In the genomic region with DNA sequence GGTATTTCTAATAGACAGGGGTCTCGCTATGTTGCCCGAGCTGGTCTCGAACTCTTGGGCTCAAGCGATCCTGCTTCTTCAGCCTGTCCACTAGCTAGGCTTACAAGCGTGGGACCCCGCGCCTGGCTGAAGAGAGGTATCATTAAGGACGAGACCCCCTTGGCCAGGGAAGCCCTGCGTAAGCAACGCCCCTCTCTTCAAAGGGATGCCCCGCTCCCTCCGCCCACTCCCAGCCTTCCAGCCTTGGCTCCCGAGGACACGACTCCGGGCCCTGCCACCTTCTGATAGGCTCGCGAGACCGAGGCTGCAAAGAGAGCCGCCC, we compare ENCODE assay signal across 8 cellular contexts. TPM values are rescaled to one million over a fixed set of nuclear protein-coding genes. Genes with fewer than 3 reads are reported as not detected.
DNase-seq lines count a peak whose midpoint lies in the region; ATAC-seq, FAIRE-seq and TF ChIP-seq lines count a peak whose summit lies in the region.

No MANE protein-coding gene starts in this region.

- TF ChIP-seq POLR2A in body of pancreas (IDR thresholded peaks at IDR 0.05) (no peak), HepG2 (IDR thresholded peaks at IDR 0.05; ENCODE audit: insufficient read depth in 1 of 2, low read depth in 2 of 2, low read length in 2 of 2) (peak in 1 of 2 experiments; percentile 47; a peak in 1 of 4 replicates)

- WGBS in body of pancreas, 2 donors = 8 to 13% methylated on average over 5 to 19 of the region's 19 CpGs
- 26% methylated on average over 6 of the region's 19 CpGs for WGBS in HepG2 (ENCODE audit: low lambda C conversion rate)

- H3K9ac ChIP-seq in HepG2 (ENCODE audit: insufficient read depth, low read depth, low read length) = peak overlapping the region; percentile 80

- H4K20me1 ChIP-seq in HepG2 (ENCODE audit: insufficient read depth, low read length) = peaks cover 7% of the 10 kb centered on the region; the same call in 1 of the 2 replicates

- ATAC-seq in body of pancreas (no peak), HepG2 (peak; percentile 88), upper lobe of right lung (peak; percentile 93), GM21381 (IDR thresholded peaks at IDR 0.05; ENCODE audit: unreplicated experiment) (no peak)

- no peaks in the 10 kb centered on the region for H3K27me3 ChIP-seq in body of pancreas
- no peaks in the 10 kb centered on the region; a peak in 1 of 5 replicates for H3K27me3 ChIP-seq in HepG2 (ENCODE audit: control insufficient read depth in 1 of 2, insufficient read depth in 2 of 2, low read length in 2 of 2)
- H3K27me3 ChIP-seq in upper lobe of right lung = no peaks in the 10 kb centered on the region

- TF ChIP-seq CTCF in body of pancreas (IDR thresholded peaks at IDR 0.05) (no peak), HepG2 (CRISPR knock-in tag; IDR thresholded peaks at IDR 0.05) (0 out of 2 replicates have a peak, but pooled peaks have one; percentile 13), upper lobe of right lung (IDR thresholded peaks at IDR 0.05) (no peak)

- CTCF ChIA-PET in HepG2 (lab: Yijun Ruan, JAX; ENCODE audit: low intra/inter-chr PET ratio, low total read pairs) = no interaction called here

- no TSS peak for BruUV-seq in HepG2 (replicated peaks; lab: Mats Ljungman, UMichigan)

- no peak for TF ChIP-seq RAD21 in HepG2 (CRISPR knock-in tag; IDR thresholded peaks at IDR 0.05)

- FAIRE-seq in HepG2 (lab: Jason Lieb, UNC) = no peak

- in situ Hi-C loops in HepG2 (cut with HindIII; ENCODE audit: extremely low pct_ligation_motif_present, low pct_unique_long_range_greater_than_20kb) = no loop called here

- H3K4me1 ChIP-seq in body of pancreas (peaks cover 35% of the 10 kb centered on the region), HepG2 (ENCODE audit: insufficient read depth, low read length) (peaks cover 25% of the 10 kb centered on the region), upper lobe of right lung (peaks cover 31% of the 10 kb centered on the region)

- TF ChIP-seq EP300 in HepG2 (IDR thresholded peaks at IDR 0.05; ENCODE audit: low read depth in 2 of 2, low read length in 2 of 2) = no peak
- no peak for TF ChIP-seq EP300 in HepG2 (CRISPR knock-in tag; IDR thresholded peaks at IDR 0.05; ENCODE audit: borderline replicate concordance)

- no peak overlapping the region for H2AFZ ChIP-seq in HepG2 (ENCODE audit: low read length)

- peak overlapping the region; percentile 85 to 98 (median 92) for H3K27ac ChIP-seq in body of pancreas
- H3K27ac ChIP-seq in HepG2 (ENCODE audit: extremely low read length, insufficient read depth, low read length) = peak overlapping the region; percentile 76
- peak overlapping the region; percentile 83 for H3K27ac ChIP-seq in upper lobe of right lung

- H3K4me2 ChIP-seq in HepG2 (ENCODE audit: low read depth, low read length) = peak overlapping the region; percentile 73

- intact Hi-C loops in body of pancreas (cut with DNase I) = no loop called here
- intact Hi-C loops in HepG2 (cut with micrococcal nuclease; ENCODE audit: unreplicated experiment) = loop anchor here (5.0 kb wide), 1 partner anchor 53 kb away; the partner anchor contains the start of gene ZNF655
- intact Hi-C loops in upper lobe of right lung (cut with DNase I) = no loop called here

- peaks cover 41% of the 10 kb centered on the region for H3K79me2 ChIP-seq in HepG2 (ENCODE audit: insufficient read depth, low read length)

- H3K4me3 ChIP-seq in body of pancreas (peak overlapping the region; percentile 95 to 97), HepG2 (replicated peaks in 1 of 3; ENCODE audit: insufficient read depth in 1 of 3, low read depth in 2 of 3, low read length in 3 of 3) (peak overlapping the region; percentile 87 to 94 (median 88); a peak in 5 of 6 replicates), upper lobe of right lung (peak overlapping the region; percentile 90)

- H3K9me3 ChIP-seq in body of pancreas (no peaks in the 10 kb centered on the region), HepG2 (ENCODE audit: low read length) (no peaks in the 10 kb centered on the region), upper lobe of right lung (no peaks in the 10 kb centered on the region)

- POLR2A ChIA-PET in HepG2 (lab: Yijun Ruan, JAX) = interaction anchor here (0.7 to 2.0 kb wide), 18 partner anchors 12 to 296 kb away, joined by 3 to 42 read pairs (median 6); partner anchors contain the start of genes ATP5MF, BUD31, FAM200A and KPNA7

- no peaks in the 10 kb centered on the region for H3K36me3 ChIP-seq in body of pancreas (replicated peaks in 1 of 2; ENCODE audit: insufficient read depth in 1 of 2, low read depth in 2 of 2)
- H3K36me3 ChIP-seq in HepG2 (replicated peaks in 1 of 2; ENCODE audit: control insufficient read depth in 1 of 2, insufficient read depth in 2 of 2, low read length in 2 of 2) = 0 out of 5 replicates have a peak, but pooled peaks cover 0 to 1% of the 10 kb centered on the region in 2 experiments
- H3K36me3 ChIP-seq in upper lobe of right lung = no peaks in the 10 kb centered on the region

- peak; percentile 98 for DNase-seq in NCI-H146 (lab: John Stamatoyannopoulos, UW)
- no peak for DNase-seq in NCI-H146 treated with DMSO at 0.1 percent for 48 hours (lab: John Stamatoyannopoulos, UW; ENCODE audit: unreplicated experiment)
- DNase-seq in HuH-7 (ENCODE audit: low spot score) = peak; percentile 96
- DNase-seq in body of pancreas = no peak
- peak; percentile 95 for DNase-seq in HepG2 (ENCODE audit: low spot score)
- DNase-seq in upper lobe of right lung = no peak
- no peak for DNase-seq in stimulated activated CD4-positive, alpha-beta T cell treated with anti-CD3 and anti-CD28 coated beads, Interleukin-4, amount 100 ng/mL, for 4 hours

RNA-seq across cellular contexts. Expression of gene ZKSCAN5, which starts 0.2 kb away (rescaled TPM):
- total RNA-seq in body of pancreas = 1 to 10 TPM; 3.3 to 4.7 TPM
- total RNA-seq in HepG2 (2016; rRNA removed; fragmentation: Illumina TruSeq; extraction: Trizol) = 11.7 and 14.4 TPM in 2 replicates
- 2.1 and 2.3 TPM in 2 replicates for total RNA-seq in HepG2 (2016; cell fraction: cytosol; rRNA removed; fragmentation: Illumina TruSeq; extraction: Trizol; ENCODE audit: low read depth)
- 11.7 and 14.5 TPM in 2 replicates for total RNA-seq in HepG2 (2016; cell fraction: insoluble cytoplasmic fraction; rRNA removed; fragmentation: Illumina TruSeq; extraction: Trizol)
- total RNA-seq in HepG2 (2016; cell fraction: membrane; rRNA removed; fragmentation: Illumina TruSeq; extraction: Trizol) = 7.0 and 7.8 TPM in 2 replicates
- 7.9 and 10.0 TPM in 2 replicates for total RNA-seq in HepG2 (2016; cell fraction: nucleus; rRNA removed; fragmentation: Illumina TruSeq; extraction: Trizol)
- 5.2 and 5.5 TPM in 2 replicates for polyA plus RNA-seq in HepG2 (2011; rRNA removed)
- polyA plus RNA-seq in HepG2 (2011; cell fraction: cytosol; rRNA removed) = 3.4 and 4.6 TPM in 2 replicates
- 4.1 and 5.2 TPM in 2 replicates for polyA plus RNA-seq in HepG2 (2011; cell fraction: nucleus; rRNA removed)
- polyA plus RNA-seq in HepG2 (2012) = 5.5 and 5.7 TPM in 2 replicates
- polyA plus RNA-seq in HepG2 (2016; cell fraction: cytosol; fragmentation: Illumina TruSeq; extraction: Trizol; ENCODE audit: low read depth) = 1.1 TPM in 2 replicates
- 11.4 and 12.4 TPM in 2 replicates for polyA plus RNA-seq in HepG2 (2016; cell fraction: insoluble cytoplasmic fraction; fragmentation: Illumina TruSeq; extraction: Trizol; ENCODE audit: low read depth)
- 3.6 and 3.8 TPM in 2 replicates for polyA plus RNA-seq in HepG2 (2016; cell fraction: membrane; fragmentation: Illumina TruSeq; extraction: Trizol; ENCODE audit: low read depth)
- 12.5 and 12.6 TPM in 2 replicates for polyA plus RNA-seq in HepG2 (2016; cell fraction: nucleus; fragmentation: Illumina TruSeq; extraction: Trizol; ENCODE audit: insufficient read depth, low read depth)
- 10.3 and 16.0 TPM in 2 replicates for polyA minus RNA-seq in HepG2 (2011; rRNA and poly(A)+ RNA removed; ENCODE audit: low replicate concordance)
- 6.9 and 7.2 TPM in 2 replicates for polyA minus RNA-seq in HepG2 (2011; cell fraction: cytosol; rRNA and poly(A)+ RNA removed)
- 13.4 and 16.0 TPM in 2 replicates for polyA minus RNA-seq in HepG2 (2011; cell fraction: nucleus; rRNA and poly(A)+ RNA removed)
- 7.4 TPM for total RNA-seq in upper lobe of right lung

RNA-seq across cellular contexts. Expression of gene ZNF394, which starts 4.2 kb away (rescaled TPM):
- total RNA-seq in body of pancreas (10 to 100 TPM; 18.7 to 21.4 TPM), HepG2 (2016; rRNA removed; fragmentation: Illumina TruSeq; extraction: Trizol) (18.7 and 19.6 TPM in 2 replicates), upper lobe of right lung (34.5 TPM)
- total RNA-seq in HepG2 (2016; cell fraction: cytosol; rRNA removed; fragmentation: Illumina TruSeq; extraction: Trizol; ENCODE audit: low read depth) = 14.4 and 15.6 TPM in 2 replicates
- total RNA-seq in HepG2 (2016; cell fraction: insoluble cytoplasmic fraction; rRNA removed; fragmentation: Illumina TruSeq; extraction: Trizol) = 17.1 and 18.1 TPM in 2 replicates
- total RNA-seq in HepG2 (2016; cell fraction: membrane; rRNA removed; fragmentation: Illumina TruSeq; extraction: Trizol) = 18.0 and 18.1 TPM in 2 replicates
- total RNA-seq in HepG2 (2016; cell fraction: nucleus; rRNA removed; fragmentation: Illumina TruSeq; extraction: Trizol) = 12.9 and 15.2 TPM in 2 replicates
- 7.8 and 8.6 TPM in 2 replicates for polyA plus RNA-seq in HepG2 (2011; rRNA removed)
- polyA plus RNA-seq in HepG2 (2011; cell fraction: cytosol; rRNA removed) = 6.9 and 7.2 TPM in 2 replicates
- 9.1 and 13.1 TPM in 2 replicates for polyA plus RNA-seq in HepG2 (2011; cell fraction: nucleus; rRNA removed)
- 7.0 and 7.3 TPM in 2 replicates for polyA plus RNA-seq in HepG2 (2012)
- 2.2 and 2.9 TPM in 2 replicates for polyA plus RNA-seq in HepG2 (2016; cell fraction: cytosol; fragmentation: Illumina TruSeq; extraction: Trizol; ENCODE audit: low read depth)
- polyA plus RNA-seq in HepG2 (2016; cell fraction: insoluble cytoplasmic fraction; fragmentation: Illumina TruSeq; extraction: Trizol; ENCODE audit: low read depth) = 12.0 and 13.7 TPM in 2 replicates
- 4.1 and 4.3 TPM in 2 replicates for polyA plus RNA-seq in HepG2 (2016; cell fraction: membrane; fragmentation: Illumina TruSeq; extraction: Trizol; ENCODE audit: low read depth)
- 20.5 and 23.9 TPM in 2 replicates for polyA plus RNA-seq in HepG2 (2016; cell fraction: nucleus; fragmentation: Illumina TruSeq; extraction: Trizol; ENCODE audit: insufficient read depth, low read depth)
- polyA minus RNA-seq in HepG2 (2011; rRNA and poly(A)+ RNA removed; ENCODE audit: low replicate concordance) = 9.5 and 16.3 TPM in 2 replicates
- 7.2 and 9.4 TPM in 2 replicates for polyA minus RNA-seq in HepG2 (2011; cell fraction: cytosol; rRNA and poly(A)+ RNA removed)
- polyA minus RNA-seq in HepG2 (2011; cell fraction: nucleus; rRNA and poly(A)+ RNA removed) = 20.2 and 23.1 TPM in 2 replicates

RNA-seq across cellular contexts. Expression of gene ZNF789, which starts 31.6 kb away (rescaled TPM):
- 10 to 100 TPM in 1 of 2 donors, 1 to 10 TPM in 1; 5.4 to 22.7 TPM for total RNA-seq in body of pancreas
- total RNA-seq in HepG2 (2016; rRNA removed; fragmentation: Illumina TruSeq; extraction: Trizol) = 15.3 and 19.8 TPM in 2 replicates
- total RNA-seq in HepG2 (2016; cell fraction: cytosol; rRNA removed; fragmentation: Illumina TruSeq; extraction: Trizol; ENCODE audit: low read depth) = 3.7 and 4.4 TPM in 2 replicates
- total RNA-seq in HepG2 (2016; cell fraction: insoluble cytoplasmic fraction; rRNA removed; fragmentation: Illumina TruSeq; extraction: Trizol) = 15.1 and 21.5 TPM in 2 replicates
- total RNA-seq in HepG2 (2016; cell fraction: membrane; rRNA removed; fragmentation: Illumina TruSeq; extraction: Trizol) = 7.7 and 8.6 TPM in 2 replicates
- 26.7 and 33.3 TPM in 2 replicates for total RNA-seq in HepG2 (2016; cell fraction: nucleus; rRNA removed; fragmentation: Illumina TruSeq; extraction: Trizol)
- 23.6 and 25.1 TPM in 2 replicates for polyA plus RNA-seq in HepG2 (2011; rRNA removed)
- polyA plus RNA-seq in HepG2 (2011; cell fraction: cytosol; rRNA removed) = 5.3 and 6.0 TPM in 2 replicates
- polyA plus RNA-seq in HepG2 (2011; cell fraction: nucleus; rRNA removed) = 37.8 and 43.5 TPM in 2 replicates
- 14.1 and 19.0 TPM in 2 replicates for polyA plus RNA-seq in HepG2 (2012)
- 1.8 and 2.2 TPM in 2 replicates for polyA plus RNA-seq in HepG2 (2016; cell fraction: cytosol; fragmentation: Illumina TruSeq; extraction: Trizol; ENCODE audit: low read depth)
- 13.3 and 13.4 TPM in 2 replicates for polyA plus RNA-seq in HepG2 (2016; cell fraction: insoluble cytoplasmic fraction; fragmentation: Illumina TruSeq; extraction: Trizol; ENCODE audit: low read depth)
- polyA plus RNA-seq in HepG2 (2016; cell fraction: membrane; fragmentation: Illumina TruSeq; extraction: Trizol; ENCODE audit: low read depth) = 4.7 and 4.8 TPM in 2 replicates
- 98.8 and 103 TPM in 2 replicates for polyA plus RNA-seq in HepG2 (2016; cell fraction: nucleus; fragmentation: Illumina TruSeq; extraction: Trizol; ENCODE audit: insufficient read depth, low read depth)
- polyA minus RNA-seq in HepG2 (2011; rRNA and poly(A)+ RNA removed; ENCODE audit: low replicate concordance) = 12.0 and 13.0 TPM in 2 replicates
- polyA minus RNA-seq in HepG2 (2011; cell fraction: cytosol; rRNA and poly(A)+ RNA removed) = 3.8 and 4.5 TPM in 2 replicates
- 35.5 and 38.5 TPM in 2 replicates for polyA minus RNA-seq in HepG2 (2011; cell fraction: nucleus; rRNA and poly(A)+ RNA removed)
- total RNA-seq in upper lobe of right lung = 9.6 TPM

RNA-seq across cellular contexts. Expression of gene ATP5MF, which starts 38.3 kb away (rescaled TPM):
- total RNA-seq in body of pancreas = 100 to 1,000 TPM in 1 of 2 donors, 10 to 100 TPM in 1; 98.6 to 259 TPM
- total RNA-seq in HepG2 (2016; rRNA removed; fragmentation: Illumina TruSeq; extraction: Trizol) = 763 and 795 TPM in 2 replicates
- 192 and 225 TPM in 2 replicates for total RNA-seq in HepG2 (2016; cell fraction: cytosol; rRNA removed; fragmentation: Illumina TruSeq; extraction: Trizol; ENCODE audit: low read depth)
- 739 and 853 TPM in 2 replicates for total RNA-seq in HepG2 (2016; cell fraction: insoluble cytoplasmic fraction; rRNA removed; fragmentation: Illumina TruSeq; extraction: Trizol)
- 219 and 221 TPM in 2 replicates for total RNA-seq in HepG2 (2016; cell fraction: membrane; rRNA removed; fragmentation: Illumina TruSeq; extraction: Trizol)
- 218 and 231 TPM in 2 replicates for total RNA-seq in HepG2 (2016; cell fraction: nucleus; rRNA removed; fragmentation: Illumina TruSeq; extraction: Trizol)
- 499 and 597 TPM in 2 replicates for polyA plus RNA-seq in HepG2 (2011; rRNA removed)
- 2,085 and 3,530 TPM in 2 replicates for polyA plus RNA-seq in HepG2 (2011; cell fraction: cytosol; rRNA removed)
- 244 and 284 TPM in 2 replicates for polyA plus RNA-seq in HepG2 (2011; cell fraction: nucleus; rRNA removed)
- 637 and 680 TPM in 2 replicates for polyA plus RNA-seq in HepG2 (2012)
- polyA plus RNA-seq in HepG2 (2016; cell fraction: cytosol; fragmentation: Illumina TruSeq; extraction: Trizol; ENCODE audit: low read depth) = 248 and 262 TPM in 2 replicates
- 929 and 1,047 TPM in 2 replicates for polyA plus RNA-seq in HepG2 (2016; cell fraction: insoluble cytoplasmic fraction; fragmentation: Illumina TruSeq; extraction: Trizol; ENCODE audit: low read depth)
- 251 and 271 TPM in 2 replicates for polyA plus RNA-seq in HepG2 (2016; cell fraction: membrane; fragmentation: Illumina TruSeq; extraction: Trizol; ENCODE audit: low read depth)
- polyA plus RNA-seq in HepG2 (2016; cell fraction: nucleus; fragmentation: Illumina TruSeq; extraction: Trizol; ENCODE audit: insufficient read depth, low read depth) = 503 and 520 TPM in 2 replicates
- polyA minus RNA-seq in HepG2 (2011; rRNA and poly(A)+ RNA removed; ENCODE audit: low replicate concordance) = 52.9 and 245 TPM in 2 replicates
- 117 and 125 TPM in 2 replicates for polyA minus RNA-seq in HepG2 (2011; cell fraction: cytosol; rRNA and poly(A)+ RNA removed)
- 49.1 and 56.3 TPM in 2 replicates for polyA minus RNA-seq in HepG2 (2011; cell fraction: nucleus; rRNA and poly(A)+ RNA removed)
- total RNA-seq in upper lobe of right lung = 231 TPM

RNA-seq across cellular contexts. Expression of gene FAM200A, which starts 47.7 kb away (rescaled TPM):
- total RNA-seq in body of pancreas (1 to 10 TPM; 3.9 to 7.3 TPM), HepG2 (2016; rRNA removed; fragmentation: Illumina TruSeq; extraction: Trizol) (6.3 and 10.4 TPM in 2 replicates), upper lobe of right lung (4.9 TPM)
- total RNA-seq in HepG2 (2016; cell fraction: cytosol; rRNA removed; fragmentation: Illumina TruSeq; extraction: Trizol; ENCODE audit: low read depth) = 1.0 and 1.3 TPM in 2 replicates
- 6.0 and 8.6 TPM in 2 replicates for total RNA-seq in HepG2 (2016; cell fraction: insoluble cytoplasmic fraction; rRNA removed; fragmentation: Illumina TruSeq; extraction: Trizol)
- total RNA-seq in HepG2 (2016; cell fraction: membrane; rRNA removed; fragmentation: Illumina TruSeq; extraction: Trizol) = 3.2 and 3.9 TPM in 2 replicates
- 3.5 and 4.0 TPM in 2 replicates for total RNA-seq in HepG2 (2016; cell fraction: nucleus; rRNA removed; fragmentation: Illumina TruSeq; extraction: Trizol)
- 4.7 and 5.4 TPM in 2 replicates for polyA plus RNA-seq in HepG2 (2011; rRNA removed)
- 3.4 and 4.4 TPM in 2 replicates for polyA plus RNA-seq in HepG2 (2011; cell fraction: cytosol; rRNA removed)
- 0.87 and 1.9 TPM in 2 replicates for polyA plus RNA-seq in HepG2 (2011; cell fraction: nucleus; rRNA removed)
- polyA plus RNA-seq in HepG2 (2012) = 4.5 and 5.0 TPM in 2 replicates
- 0.53 and 0.85 TPM in 2 replicates for polyA plus RNA-seq in HepG2 (2016; cell fraction: cytosol; fragmentation: Illumina TruSeq; extraction: Trizol; ENCODE audit: low read depth)
- 8.3 and 10.1 TPM in 2 replicates for polyA plus RNA-seq in HepG2 (2016; cell fraction: insoluble cytoplasmic fraction; fragmentation: Illumina TruSeq; extraction: Trizol; ENCODE audit: low read depth)
- 1.4 and 1.9 TPM in 2 replicates for polyA plus RNA-seq in HepG2 (2016; cell fraction: membrane; fragmentation: Illumina TruSeq; extraction: Trizol; ENCODE audit: low read depth)
- polyA plus RNA-seq in HepG2 (2016; cell fraction: nucleus; fragmentation: Illumina TruSeq; extraction: Trizol; ENCODE audit: insufficient read depth, low read depth) = 5.9 and 6.7 TPM in 2 replicates
- polyA minus RNA-seq in HepG2 (2011; rRNA and poly(A)+ RNA removed; ENCODE audit: low replicate concordance) = 1.1 and 3.9 TPM in 2 replicates
- 2.8 and 3.8 TPM in 2 replicates for polyA minus RNA-seq in HepG2 (2011; cell fraction: cytosol; rRNA and poly(A)+ RNA removed)
- polyA minus RNA-seq in HepG2 (2011; cell fraction: nucleus; rRNA and poly(A)+ RNA removed) = 6.2 and 7.5 TPM in 2 replicates

Comparison
In these comparisons a context has a peak if more than half of its experiments do, and no peak if none do; other contexts are left out.
1. DNase-seq: peak in NCI-H146 (single experiment), HuH-7 (single experiment) and HepG2 (single experiment); none in NCI-H146 treated with DMSO at 0.1 percent for 48 hours (single experiment), body of pancreas (0 of 4), upper lobe of right lung (single experiment) and stimulated activated CD4-positive, alpha-beta T cell treated with anti-CD3 and anti-CD28 coated beads, Interleukin-4, amount 100 ng/mL, for 4 hours (0 of 2).
2. ATAC-seq: peak in HepG2 (single experiment) and upper lobe of right lung (single experiment); none in body of pancreas (single experiment) and GM21381 (single experiment).
3. Peak in every context shown above with its lines, with median percentiles within 50 percentile points of each other: H3K27ac ChIP-seq and H3K4me3 ChIP-seq.